ENCODE assay signal across 5 cellular contexts in genomic region chr11:89061839-89062238, GRCh38. TPM values are rescaled to one million over a fixed set of nuclear protein-coding genes. Genes with fewer than 3 reads are reported as not detected.
"Had no signal": no experiment of that assay in that cellular context is flagged by ENCODE, and none has a peak within 500 bp of the region (broad histone marks: within the 10 kb centered on the region; RNA-seq: fewer than 3 reads in every experiment).

No MANE protein-coding gene starts in this region.

RNA-seq across cellular contexts. Expression of gene GRM5, which starts 3.9 kb away (rescaled TPM):
- total RNA-seq: colonic mucosa, myocyte, spleen, T-cell had no signal
- polyA plus RNA-seq: sigmoid colon had no signal
